In the genomic region with DNA sequence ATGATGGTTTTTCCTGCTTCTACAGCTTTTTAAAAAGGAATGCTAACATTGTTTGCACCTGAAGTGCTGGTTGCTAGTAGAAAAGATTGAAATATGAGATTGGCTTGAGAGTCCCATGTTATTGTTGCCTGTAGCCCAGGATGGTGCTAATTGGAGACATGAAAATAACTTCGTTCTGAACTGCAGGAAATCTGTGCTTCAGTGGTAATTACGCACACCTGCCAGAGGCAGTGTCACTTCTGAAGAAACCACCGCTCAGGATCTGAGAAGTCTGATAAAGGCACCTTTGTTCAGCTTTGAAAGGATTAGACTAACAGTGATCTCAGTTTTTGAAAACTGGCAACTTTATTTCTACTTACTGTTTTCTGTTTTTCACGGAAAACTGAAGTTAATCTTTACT, we compare ENCODE assay signal across 24 cellular contexts. TPM values are rescaled to one million over a fixed set of nuclear protein-coding genes. Genes with fewer than 3 reads are reported as not detected.
DNase-seq lines count a peak whose midpoint lies in the region; ATAC-seq and TF ChIP-seq lines count a peak whose summit lies in the region.
"Had no signal": no experiment of that assay in that cellular context is flagged by ENCODE, and none has a peak within 500 bp of the region (broad histone marks: within the 10 kb centered on the region; RNA-seq: fewer than 3 reads in every experiment).

No MANE protein-coding gene starts in this region.

- ATAC-seq in HG02678 (IDR thresholded peaks at IDR 0.05; ENCODE audit: unreplicated experiment), result no peak
- ATAC-seq: esophagus mucosa, Right ventricle myocardium inferior had no signal

- peak; percentile 38 for TF ChIP-seq CTCF in VCaP (conservative IDR thresholded peaks at IDR 0.05)

- peak; percentile 19 for DNase-seq in NCI-H748 (lab: John Stamatoyannopoulos, UW; ENCODE audit: unreplicated experiment)
- no peak for DNase-seq in NCI-H748 treated with DMSO at 0.1 percent for 48 hours (lab: John Stamatoyannopoulos, UW)
- peak; percentile 41 for DNase-seq in NCI-H2081 treated with DMSO at 0.1 percent for 48 hours (lab: John Stamatoyannopoulos, UW)
- no peak for DNase-seq in occipital lobe (lab: John Stamatoyannopoulos, UW)
- DNase-seq in stimulated activated CD4-positive, alpha-beta T cell treated with anti-CD3 and anti-CD28 coated beads, Interleukin-4, amount 100 ng/mL, for 4 hours, result no peak
- DNase-seq in KG1 (lab: John Stamatoyannopoulos, UW), result no peak
- DNase-seq: activated CD4-positive, alpha-beta memory T cell treated with anti-CD3 and anti-CD28 coated beads, Interleukin-2, amount 10 ng/mL, durations not matched to agents 7 days and 5 days; activated CD4-positive, CD25-positive, alpha-beta regulatory T cell; activated effector memory CD4-positive, alpha-beta T cell treated with anti-CD3 and anti-CD28 coated beads, Interleukin-2, amount 50 U/mL, for 16 hours; AML-193; brain microvascular endothelial cell; effector CD8-positive, alpha-beta T cell; hypothalamus; Karpas-422; NCI-H524 treated with DMSO at 0.1 percent for 48 hours; stimulated activated CD4-positive, alpha-beta T cell treated with anti-CD3 and anti-CD28 coated beads, Interleukin-2, amount 100 ng/mL, for 24 hours; stimulated activated naive CD4-positive, alpha-beta T cell; T1000; tibial artery had no signal

- H3K27ac ChIP-seq in VCaP, result peak overlapping the region; percentile 98
- H3K27ac ChIP-seq: brain microvascular endothelial cell, skin epidermis, tibial artery had no signal

RNA-seq across cellular contexts. Expression of a gene that starts 15.5 kb away (rescaled TPM):
- total RNA-seq in occipital lobe, result 32.4 TPM

RNA-seq across cellular contexts. Expression of a gene that starts 25.7 kb away (rescaled TPM):
- 17.9 TPM for total RNA-seq in occipital lobe

Comparison
In these comparisons a context has a peak if more than half of its experiments do, and no peak if none do; other contexts are left out.
1. DNase-seq: peak in NCI-H748 (single experiment) and NCI-H2081 treated with DMSO at 0.1 percent for 48 hours (single experiment); none in NCI-H748 treated with DMSO at 0.1 percent for 48 hours (single experiment), occipital lobe (single experiment), stimulated activated CD4-positive, alpha-beta T cell treated with anti-CD3 and anti-CD28 coated beads, Interleukin-4, amount 100 ng/mL, for 4 hours (0 of 2) and KG1 (single experiment).